In the genomic region with DNA sequence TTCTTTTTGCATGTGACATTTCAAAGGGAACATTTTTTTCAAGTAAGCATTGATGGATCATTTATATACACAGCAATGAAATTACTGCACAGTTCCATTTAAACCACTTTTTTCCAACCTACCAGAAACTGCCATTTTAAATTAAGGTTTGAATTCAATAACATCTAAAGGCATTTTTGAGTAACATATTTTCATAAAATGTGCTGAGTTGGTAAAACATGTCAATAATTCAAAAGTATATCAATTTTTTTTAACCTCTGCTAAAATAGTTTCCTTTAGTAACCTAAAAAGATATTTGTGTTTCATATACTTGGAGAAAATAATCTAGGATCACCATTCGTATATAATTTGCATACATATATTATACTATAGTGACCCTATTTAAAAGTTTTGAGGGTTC, we compare ENCODE assay signal across 10 cellular contexts.
"Had no signal": no experiment of that assay in that cellular context is flagged by ENCODE, and none has a peak within 500 bp of the region (broad histone marks: within the 10 kb centered on the region; RNA-seq: fewer than 3 reads in every experiment).

No MANE protein-coding gene starts in this region.

- FAIRE-seq: H1, H54, HTR-8/SVneo had no signal

- H3K4me3 ChIP-seq: GM23338 had no signal

- DNase-seq: H9, HCEC 1CT, Karpas-422, KBM-7 had no signal

- H3K9ac ChIP-seq: KMS-11 had no signal

- ATAC-seq: GM23338 had no signal

- H3K4me2 ChIP-seq: GM23338, KMS-11 had no signal

- H3K27ac ChIP-seq: HL-60, KMS-11 had no signal
